In the genomic region with DNA sequence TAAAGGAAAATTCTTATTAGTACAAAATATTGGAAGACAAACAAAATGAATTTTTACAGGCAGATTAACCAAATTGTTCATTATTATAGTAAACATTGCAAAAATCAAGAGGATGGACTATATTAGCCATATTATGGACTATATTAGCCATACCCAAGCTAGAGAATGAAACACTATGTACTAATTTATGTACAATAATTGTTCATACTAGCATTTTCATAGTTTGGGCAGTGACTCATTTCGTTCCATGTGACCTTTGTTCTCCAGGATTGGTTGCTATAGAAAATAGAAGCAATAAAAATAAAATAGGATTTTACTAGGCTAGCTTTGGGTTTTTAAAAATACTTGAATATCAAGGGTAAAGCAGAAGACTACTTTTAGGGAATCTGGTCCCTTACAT, we compare ENCODE assay signal across 27 cellular contexts.
A peak's percentile ranks its signal among the peaks of the same experiment; 100 is the strongest.
DNase-seq lines count a peak whose midpoint lies in the region; ATAC-seq, FAIRE-seq and TF ChIP-seq lines count a peak whose summit lies in the region.
"Had no signal": no experiment of that assay in that cellular context is flagged by ENCODE, and none has a peak within 500 bp of the region (broad histone marks: within the 10 kb centered on the region; RNA-seq: fewer than 3 reads in every experiment).

No MANE protein-coding gene starts in this region.

- 7% methylated on average over 1 of the region's 1 CpG for WGBS in GM12878 (ENCODE audit: insufficient coverage, insufficient replicate concordance, low lambda C conversion rate, missing lambda C conversion rate)

- peak in 1 of 2 experiments; percentile 34; a peak in 1 of 4 replicates for TF ChIP-seq EP300 in GM12878 (IDR thresholded peaks at IDR 0.05; ENCODE audit: borderline replicate concordance in 1 of 2, control insufficient read depth in 1 of 2, low read depth in 2 of 2, low read length in 2 of 2)

- no TSS peak for BruUV-seq in GM12878 (replicated peaks; lab: Mats Ljungman, UMichigan)

- H3K36me3 Mint-ChIP-seq in CD4-positive, alpha-beta T cell (ENCODE audit: low read depth), result no peaks in the 10 kb centered on the region
- H3K36me3 Mint-ChIP-seq: mesothelial cell of epicardium; naive thymus-derived CD8-positive, alpha-beta T cell had no signal

- SMC1A ChIA-PET in GM12878 (lab: Charles Lee; ENCODE audit: uncharacterized antibody, unreplicated experiment), result interaction anchor here (0.7 to 6.0 kb wide), 13 partner anchors 9 to 160 kb away, joined by 3 to 44 read pairs (median 4); no protein-coding TSS in a partner anchor

- no peaks in the 10 kb centered on the region for H3K4me1 ChIP-seq in GM12878 (ENCODE audit: control insufficient read depth, insufficient read depth, low read length)
- H3K4me1 ChIP-seq: HAP-1, right atrium auricular region had no signal

- ATAC-seq in HG03175 (IDR thresholded peaks at IDR 0.05; ENCODE audit: unreplicated experiment), result peak; percentile 64
- ATAC-seq in GM12878, result peak; percentile 86
- ATAC-seq in CD4-positive, alpha-beta T cell (ENCODE audit: poor library complexity), result no peak
- ATAC-seq: naive thymus-derived CD8-positive, alpha-beta T cell; Panc1 had no signal

- no peaks in the 10 kb centered on the region for H4K20me1 ChIP-seq in GM12878 (ENCODE audit: control insufficient read depth, insufficient read depth)

- no peak for TF ChIP-seq RAD21 in GM12878 (IDR thresholded peaks at IDR 0.05; ENCODE audit: insufficient read depth, low read depth, low read length)

- H3K9me3 ChIP-seq in GM12878 (replicated peaks; ENCODE audit: control insufficient read depth, insufficient read depth, low read length), result no peaks in the 10 kb centered on the region
- no peaks in the 10 kb centered on the region for H3K9me3 ChIP-seq in CD4-positive, alpha-beta T cell (ENCODE audit: control insufficient read depth, low read length)
- H3K9me3 ChIP-seq: HAP-1, right atrium auricular region, SJSA1, spleen had no signal

- no peaks in the 10 kb centered on the region for H3K27me3 Mint-ChIP-seq in CD4-positive, alpha-beta T cell
- H3K27me3 Mint-ChIP-seq: activated naive CD8-positive, alpha-beta T cell treated with anti-CD3 and anti-CD28 coated beads, Interleukin-2, amount 10 ng/mL, durations not matched to agents 7 days and 5 days; central memory CD8-positive, alpha-beta T cell had no signal

- H3K9me3 Mint-ChIP-seq in CD4-positive, alpha-beta T cell, result no peaks in the 10 kb centered on the region
- H3K9me3 Mint-ChIP-seq: activated naive CD8-positive, alpha-beta T cell treated with anti-CD3 and anti-CD28 coated beads, Interleukin-2, amount 10 ng/mL, durations not matched to agents 7 days and 5 days; central memory CD8-positive, alpha-beta T cell; mesothelial cell of epicardium had no signal

- H3K4me1 Mint-ChIP-seq in CD4-positive, alpha-beta T cell (ENCODE audit: low read depth), result no peaks in the 10 kb centered on the region

- no peaks in the 10 kb centered on the region for H3K27me3 ChIP-seq in GM12878 (replicated peaks in 1 of 2; ENCODE audit: control insufficient read depth in 2 of 2, insufficient read depth in 2 of 2, low read length in 1 of 2)
- H3K27me3 ChIP-seq in CD4-positive, alpha-beta T cell (ENCODE audit: control insufficient read depth, insufficient read depth, low read length), result no peaks in the 10 kb centered on the region
- H3K27me3 ChIP-seq: right atrium auricular region, SJSA1, spleen had no signal

- H3K4me3 ChIP-seq in GM12878, result no peak overlapping the region
- H3K4me3 ChIP-seq: HAP-1, right atrium auricular region, SJSA1, spleen had no signal

- RAD21 ChIA-PET in GM12878 (lab: Charles Lee; ENCODE audit: unreplicated experiment), result interaction anchor here (1.0 to 1.3 kb wide), 3 partner anchors 23 to 58 kb away, joined by 3 read pairs; no protein-coding TSS in a partner anchor

- in situ Hi-C loops in GM12878 (cut with MboI), result no loop called here

- DNase-seq in ELR (ENCODE audit: low read depth) (peak; percentile 17), GM19239 (ENCODE audit: insufficient read length, low spot score) (no peak), GM12878 (ENCODE audit: low read depth, low spot score) (no peak), T-helper 1 cell (no peak), AML-193 (lab: John Stamatoyannopoulos, UW) (no peak), SKM-1 treated with dmso at 0.1 percent for 144 hours (lab: John Stamatoyannopoulos, UW; ENCODE audit: unreplicated experiment) (no peak)
- DNase-seq in CD4-positive, alpha-beta T cell, result no peak
- DNase-seq: activated CD4-positive, alpha-beta T cell treated with anti-CD3 and anti-CD28 coated beads for 4 hours; activated naive CD8-positive, alpha-beta T cell treated with anti-CD3 and anti-CD28 coated beads, Interleukin-2, amount 10 ng/mL, durations not matched to agents 7 days and 5 days; EL; islet precursor cell; naive thymus-derived CD8-positive, alpha-beta T cell; NCI-H1694; NCI-H2171 treated with DMSO at 0.1 percent for 48 hours; NCI-H524 treated with DMSO at 0.1 percent for 48 hours; NK-92 treated with Interleukin-12 subunit alpha and Interleukin-12 subunit beta, amount 100 ng/mL, for 24 hours; spleen; stimulated activated CD4-positive, alpha-beta T cell treated with anti-CD3 and anti-CD28 coated beads, Interleukin-4, amount 100 ng/mL, for 24 hours; stimulated activated naive CD4-positive, alpha-beta T cell had no signal

- TF ChIP-seq CTCF in GM12878 (IDR thresholded peaks at IDR 0.05 in 2 of 3, conservative IDR thresholded peaks at IDR 0.05 in 1 of 3; ENCODE audit: control insufficient read depth in 2 of 3, extremely low read depth in 1 of 3, insufficient read depth in 1 of 3, low read depth in 3 of 3, low read length in 3 of 3), result no peak
- no peak for TF ChIP-seq CTCF in CD4-positive, alpha-beta T cell (IDR thresholded peaks at IDR 0.05)

- FAIRE-seq in GM19239 (lab: Jason Lieb, UNC) (peak; percentile 67), GM12878 (lab: Jason Lieb, UNC) (no peak)
- FAIRE-seq: D721Med had no signal

- no peak overlapping the region for H3K27ac ChIP-seq in GM12878 (ENCODE audit: control insufficient read depth, insufficient read depth)
- H3K27ac ChIP-seq in CD4-positive, alpha-beta T cell (ENCODE audit: low read depth, low read length), result no peak overlapping the region
- H3K27ac ChIP-seq: right atrium auricular region, SJSA1, spleen had no signal

- H3K27ac Mint-ChIP-seq in CD4-positive, alpha-beta T cell, result no peak overlapping the region
- H3K27ac Mint-ChIP-seq: activated naive CD8-positive, alpha-beta T cell treated with anti-CD3 and anti-CD28 coated beads, Interleukin-2, amount 10 ng/mL, durations not matched to agents 7 days and 5 days; mesothelial cell of epicardium; naive thymus-derived CD8-positive, alpha-beta T cell had no signal

- H3K4me3 Mint-ChIP-seq in CD4-positive, alpha-beta T cell, result no peak overlapping the region
- H3K4me3 Mint-ChIP-seq: activated naive CD8-positive, alpha-beta T cell treated with anti-CD3 and anti-CD28 coated beads, Interleukin-2, amount 10 ng/mL, durations not matched to agents 7 days and 5 days; central memory CD8-positive, alpha-beta T cell; mesothelial cell of epicardium; naive thymus-derived CD8-positive, alpha-beta T cell had no signal

- H3K79me2 ChIP-seq in GM12878 (ENCODE audit: control insufficient read depth, insufficient read depth, low read length), result no peaks in the 10 kb centered on the region

- no peaks in the 10 kb centered on the region for H3K36me3 ChIP-seq in GM12878 (ENCODE audit: control insufficient read depth in 2 of 2, insufficient read depth in 2 of 2, low read length in 1 of 2)
- H3K36me3 ChIP-seq: HAP-1, right atrium auricular region, SJSA1, spleen had no signal

- intact Hi-C loops in GM12878 (cut with micrococcal nuclease; ENCODE audit: unreplicated experiment), result no loop called here
- intact Hi-C loops in CD4-positive, alpha-beta T cell (cut with DNase I, micrococcal nuclease), result no loop called here

- TF ChIP-seq POLR2A in GM12878 (IDR thresholded peaks at IDR 0.05; ENCODE audit: low read depth, low read length), result no peak

- no peak overlapping the region for H3K9ac ChIP-seq in GM12878 (ENCODE audit: control insufficient read depth, insufficient read depth, low read length)

- no peak overlapping the region for H3K4me2 ChIP-seq in GM12878 (ENCODE audit: control insufficient read depth, insufficient read depth)

- no peak overlapping the region for H2AFZ ChIP-seq in GM12878 (ENCODE audit: control insufficient read depth, low read depth, low read length)

- CTCF ChIA-PET in GM12878 (lab: Yijun Ruan, JAX), result interaction anchor here (0.7 to 1.1 kb wide), 3 partner anchors 11 to 544 kb away, joined by 3 read pairs; a partner anchor contains a TSS
- CTCF ChIA-PET in CD4-positive, alpha-beta T cell (lab: Charles Lee), result interaction anchor here (0.6 to 0.9 kb wide), 2 partner anchors 9 to 178 kb away, joined by 3 to 4 read pairs; no protein-coding TSS in a partner anchor

- POLR2A ChIA-PET in GM12878 (lab: Charles Lee), result interaction anchor here (0.6 to 2.1 kb wide), 3 partner anchors 10 to 782 kb away, joined by 3 to 6 read pairs (median 4); no protein-coding TSS in a partner anchor
- POLR2A ChIA-PET in CD4-positive, alpha-beta T cell (lab: Charles Lee), result no interaction called here

TF ChIP-seq in GM12878, 131 proteins besides CTCF, POLR2A, EP300 and RAD21 (continues in another document):
- TF ChIP-seq SMARCA5 (IDR thresholded peaks at IDR 0.05) (no peak), MTA3 (IDR thresholded peaks at IDR 0.05; ENCODE audit: borderline replicate concordance, low read length) (no peak), MYB (IDR thresholded peaks at IDR 0.05; ENCODE audit: borderline replicate concordance, low read depth, low read length) (no peak), NFYA (IDR thresholded peaks at IDR 0.05; ENCODE audit: borderline replicate concordance, low read depth, low read length) (no peak), PAX5 (IDR thresholded peaks at IDR 0.05; ENCODE audit: borderline replicate concordance, low read depth, low read length) (no peak), JUNB (IDR thresholded peaks at IDR 0.05) (peak; percentile 96), YY1 (IDR thresholded peaks at IDR 0.05; ENCODE audit: low read depth, low read length) (no peak), POLR2AphosphoS2 (IDR thresholded peaks at IDR 0.05; ENCODE audit: low read depth, low read length) (no peak), STAT3 (IDR thresholded peaks at IDR 0.05; ENCODE audit: low read depth, low read length) (no peak), MTA2 (IDR thresholded peaks at IDR 0.05; ENCODE audit: low read depth) (no peak), SRF (IDR thresholded peaks at IDR 0.05; ENCODE audit: low read depth in 2 of 2, low read length in 2 of 2) (no peak), SIN3A (IDR thresholded peaks at IDR 0.05; ENCODE audit: low read depth, low read length) (no peak), FOXM1 (IDR thresholded peaks at IDR 0.05; ENCODE audit: low read depth, low read length) (0 out of 2 replicates have a peak, but pooled peaks have one; percentile 23)
